Comparison of ENCODE assay signal across 32 cellular contexts in the genomic region with DNA sequence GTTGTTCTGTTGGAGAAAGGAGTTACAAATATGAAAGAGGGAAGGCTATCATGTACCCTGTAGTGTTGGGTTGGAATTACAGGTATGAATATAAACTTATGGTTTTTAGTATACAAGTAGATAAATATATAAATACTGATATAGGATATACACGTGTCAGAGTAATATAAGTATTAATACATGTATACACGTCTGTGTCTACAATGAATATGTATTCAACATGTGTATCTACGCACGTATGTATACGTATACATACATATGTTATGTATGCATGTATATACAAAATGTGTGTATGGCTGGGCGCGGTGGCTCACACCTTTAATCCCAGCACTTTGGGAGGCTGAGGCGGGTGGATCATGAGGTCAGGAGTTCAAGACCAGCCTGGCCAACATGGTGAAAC. TPM values are rescaled to one million over a fixed set of nuclear protein-coding genes. Genes with fewer than 3 reads are reported as not detected.
DNase-seq lines count a peak whose midpoint lies in the region; ATAC-seq, FAIRE-seq and TF ChIP-seq lines count a peak whose summit lies in the region.
"Had no signal": no experiment of that assay in that cellular context is flagged by ENCODE, and none has a peak within 500 bp of the region (broad histone marks: within the 10 kb centered on the region; RNA-seq: fewer than 3 reads in every experiment).

No MANE protein-coding gene starts in this region.

- no peak for TF ChIP-seq RAD21 in K562 (CRISPR knock-in tag; conservative IDR thresholded peaks at IDR 0.05 in 1 of 2, IDR thresholded peaks at IDR 0.05 in 1 of 2)

- no peaks in the 10 kb centered on the region for H3K27me3 Mint-ChIP-seq in activated naive CD4-positive, alpha-beta T cell treated with anti-CD3 and anti-CD28 coated beads, Interleukin-2, amount 50 U/mL, for 24 hours
- H3K27me3 Mint-ChIP-seq: B cell; CD4-positive, alpha-beta memory T cell; CD4-positive, alpha-beta T cell; CD4-positive, CD25-positive, alpha-beta regulatory T cell; CD8-positive, alpha-beta memory T cell had no signal

- no peak overlapping the region for H3K9ac ChIP-seq in K562 (ENCODE audit: insufficient read depth in 1 of 2, low read depth in 2 of 2, low read length in 2 of 2)
- H3K9ac ChIP-seq: BLaER1; BLaER1 treated with 17β-estradiol and CSF1 and Interleukin-3, amounts not matched to agents 10 nM and 100 nM had no signal

- in situ Hi-C loops in K562 (cut with MboI) = loop anchor here (5.0 to 10.0 kb wide), 2 partner anchors 232 to 300 kb away; no protein-coding TSS in a partner anchor

- DNase-seq in activated naive CD4-positive, alpha-beta T cell treated with anti-CD3 and anti-CD28 coated beads, Interleukin-2, amount 50 U/mL, for 16 hours = no peak
- DNase-seq in K562 (ENCODE audit: extremely low read depth in 1 of 4, low spot score in 3 of 4) = no peak
- no peak for DNase-seq in 8988T
- DNase-seq: ACHN; AML-193; BE2C; C1 segment of cervical spinal cord; Caco-2; Calu3; CD4-positive, alpha-beta memory T cell; CD4-positive, alpha-beta T cell; CD4-positive, CD25-positive, alpha-beta regulatory T cell; CD8-positive, alpha-beta memory T cell; CD8-positive, alpha-beta T cell; COR-L47; DMS 273 treated with DMSO at 0.1 percent for 48 hours; DMS153; DMS53; DMS79; DMS79 treated with DMSO at 0.1 percent for 48 hours; DND-41; EL had no signal

- H3K79me2 ChIP-seq in K562 (ENCODE audit: control insufficient read depth, insufficient read depth, low read length) = peaks cover 10% of the 10 kb centered on the region; the same call in 1 of the 3 replicates

- FAIRE-seq in K562 (lab: Jason Lieb, UNC) = no peak
- FAIRE-seq: A204.1, A549, D721Med had no signal

- no peaks in the 10 kb centered on the region for H3K9me3 ChIP-seq in K562 (replicated peaks; ENCODE audit: control insufficient read depth, insufficient read depth, low read depth, low read length)
- H3K9me3 ChIP-seq: A549; BE2C; BLaER1; BLaER1 treated with 17β-estradiol and CSF1 and Interleukin-3, amounts not matched to agents 10 nM and 100 nM; Caco-2 had no signal

- H3K4me3 ChIP-seq in K562 = no peak overlapping the region
- H3K4me3 ChIP-seq: A549; BLaER1; BLaER1 treated with 17β-estradiol and CSF1 and Interleukin-3, amounts not matched to agents 10 nM and 100 nM had no signal

- peaks cover 42% of the 10 kb centered on the region for H3K36me3 ChIP-seq in K562 (ENCODE audit: control insufficient read depth, insufficient read depth, low read length)

- peak overlapping the region; percentile 9 for H3K27ac Mint-ChIP-seq in activated naive CD4-positive, alpha-beta T cell treated with anti-CD3 and anti-CD28 coated beads, Interleukin-2, amount 50 U/mL, for 24 hours
- H3K27ac Mint-ChIP-seq: B cell; CD14-positive monocyte; CD4-positive, alpha-beta T cell had no signal

- H3K4me2 ChIP-seq in K562 (ENCODE audit: insufficient read depth, low read length) = no peak overlapping the region
- H3K4me2 ChIP-seq: A549; BLaER1; BLaER1 treated with 17β-estradiol and CSF1 and Interleukin-3, amounts not matched to agents 10 nM and 100 nM had no signal

- H3K27me3 ChIP-seq in K562 (ENCODE audit: control insufficient read depth in 2 of 2, insufficient read depth in 2 of 2, low read length in 2 of 2) = no peaks in the 10 kb centered on the region
- H3K27me3 ChIP-seq: BE2C; BLaER1; BLaER1 treated with 17β-estradiol and CSF1 and Interleukin-3, amounts not matched to agents 10 nM and 100 nM had no signal

- no peak for TF ChIP-seq CTCF in K562 (IDR thresholded peaks at IDR 0.05 in 2 of 3, conservative IDR thresholded peaks at IDR 0.05 in 1 of 3; ENCODE audit: insufficient read depth in 2 of 3, low read depth in 1 of 3, low read length in 3 of 3)

- H3K9me3 Mint-ChIP-seq in activated naive CD4-positive, alpha-beta T cell treated with anti-CD3 and anti-CD28 coated beads, Interleukin-2, amount 50 U/mL, for 24 hours = no peaks in the 10 kb centered on the region
- H3K9me3 Mint-ChIP-seq: CD14-positive monocyte; CD4-positive, alpha-beta memory T cell; CD4-positive, alpha-beta T cell; CD4-positive, CD25-positive, alpha-beta regulatory T cell; CD8-positive, alpha-beta memory T cell; CD8-positive, alpha-beta T cell had no signal

- POLR2A ChIA-PET in K562 (lab: Yijun Ruan, JAX) = no interaction called here

- no peak overlapping the region for H2AFZ ChIP-seq in K562 (ENCODE audit: low read depth, low read length)

- peaks cover 12% of the 10 kb centered on the region for H3K36me3 Mint-ChIP-seq in activated naive CD4-positive, alpha-beta T cell treated with anti-CD3 and anti-CD28 coated beads, Interleukin-2, amount 50 U/mL, for 24 hours

- no peaks in the 10 kb centered on the region for H3K9me1 ChIP-seq in K562 (ENCODE audit: control insufficient read depth, insufficient read depth, low read length)

- intact Hi-C loops in K562 (cut with micrococcal nuclease) = loop anchor here (5.0 kb wide), 1 partner anchor 117 kb away; no protein-coding TSS in a partner anchor

- BruUV-seq in K562 (replicated peaks; lab: Mats Ljungman, UMichigan) = no TSS peak

- ATAC-seq in K562 = no peak
- ATAC-seq: A549; CD8-positive, alpha-beta T cell had no signal

- CTCF ChIA-PET in K562 (lab: Yijun Ruan, JAX; ENCODE audit: low intra/inter-chr PET ratio) = interaction anchor here (0.5 kb wide), 1 partner anchor 778 kb away, joined by 3 read pairs; no protein-coding TSS in a partner anchor

- H3K27ac ChIP-seq in K562 (ENCODE audit: extremely low read depth, low read depth, low read length) = no peak overlapping the region
- H3K27ac ChIP-seq: 22Rv1; A549; BLaER1; BLaER1 treated with 17β-estradiol and CSF1 and Interleukin-3, amounts not matched to agents 10 nM and 100 nM; C4-2B had no signal

- no peaks in the 10 kb centered on the region for H4K20me1 ChIP-seq in K562 (replicated peaks; ENCODE audit: control insufficient read depth, insufficient read depth, low read length)

- H3K4me1 Mint-ChIP-seq in activated naive CD4-positive, alpha-beta T cell treated with anti-CD3 and anti-CD28 coated beads, Interleukin-2, amount 50 U/mL, for 24 hours = peaks cover 39% of the 10 kb centered on the region

- H3K4me1 ChIP-seq in K562 (replicated peaks in 1 of 2; ENCODE audit: control insufficient read depth in 2 of 2, insufficient read depth in 2 of 2, low read length in 2 of 2) = no peaks in the 10 kb centered on the region
- H3K4me1 ChIP-seq: BE2C, Caco-2 had no signal

- TF ChIP-seq EP300 in K562 (IDR thresholded peaks at IDR 0.05; ENCODE audit: low read length) = no peak

- no peak overlapping the region for H3K4me3 Mint-ChIP-seq in activated naive CD4-positive, alpha-beta T cell treated with anti-CD3 and anti-CD28 coated beads, Interleukin-2, amount 50 U/mL, for 24 hours
- H3K4me3 Mint-ChIP-seq: B cell; CD14-positive monocyte; CD4-positive, alpha-beta memory T cell; CD4-positive, alpha-beta T cell; CD4-positive, CD25-positive, alpha-beta regulatory T cell; CD8-positive, alpha-beta memory T cell; CD8-positive, alpha-beta T cell had no signal

- WGBS in K562 (ENCODE audit: insufficient coverage, low coverage, missing lambda C conversion rate) = 96% methylated on average over 8 of the region's 8 CpGs

- TF ChIP-seq POLR2A in K562 (conservative IDR thresholded peaks at IDR 0.05) = no peak

TF ChIP-seq in K562, 482 proteins besides CTCF, POLR2A, EP300 and RAD21 (continues in another document):
- TF ChIP-seq ZBTB11 (CRISPR knock-in tag; IDR thresholded peaks at IDR 0.05) (peak in 1 of 3 experiments; percentile 42; a peak in 1 of 6 replicates), MYC (IDR thresholded peaks at IDR 0.05; ENCODE audit: low read depth, low read length) (no peak), MYC (CRISPR knock-in tag; IDR thresholded peaks at IDR 0.05; ENCODE audit: borderline replicate concordance, low read depth) (no peak), GABPB1 (CRISPR knock-in tag; IDR thresholded peaks at IDR 0.05) (no peak)

RNA-seq across cellular contexts. Expression of gene ACBD6, which starts 17.9 kb away (rescaled TPM):
- total RNA-seq in K562 (2011; cell fraction: chromatin; rRNA removed; ENCODE audit: low replicate concordance) = 131 and 137 TPM in 2 replicates
- total RNA-seq in K562 (2011; cell fraction: nucleolus; rRNA removed) = 44.4 and 57.6 TPM in 2 replicates
- total RNA-seq in K562 (2011; cell fraction: nucleoplasm; rRNA removed) = 97.7 and 139 TPM in 2 replicates
- 96.7 and 100 TPM in 2 replicates for total RNA-seq in K562 (2014; rRNA removed)
- total RNA-seq in K562 (2014; rRNA removed; fragmentation: Illumina TruSeq; extraction: Trizol) = 90.0 and 94.3 TPM in 2 replicates
- total RNA-seq in K562 (2015; rRNA removed; fragmentation: Illumina TruSeq; extraction: Trizol) = 107 and 109 TPM in 2 replicates
- 67.7 and 69.8 TPM in 2 replicates for total RNA-seq in K562 (2021)
- 74.2 and 77.7 TPM in 2 replicates for polyA plus RNA-seq in K562 (2011; rRNA removed)
- polyA plus RNA-seq in K562 (2011; cell fraction: cytosol; rRNA removed) = 57.4 and 72.2 TPM in 2 replicates
- polyA plus RNA-seq in K562 (2011; cell fraction: nucleus; rRNA removed) = 122 and 155 TPM in 2 replicates
- polyA plus RNA-seq in K562 (2012) = 96.5 and 113 TPM in 2 replicates
- 61.9 and 70.4 TPM in 2 replicates for polyA plus RNA-seq in K562 (2014; fragmentation: Illumina TruSeq; extraction: Trizol)
- 10 to 100 TPM; 16.9 to 27.1 TPM for polyA plus RNA-seq in K562 (2014; fragmentation: Nextera tagmentation; extraction: Ambion mirVana)
- 83.4 and 85.7 TPM in 2 replicates for polyA plus RNA-seq in K562 (2014; rRNA removed)
- 135 and 141 TPM in 2 replicates for polyA minus RNA-seq in K562 (2011; rRNA and poly(A)+ RNA removed)
- polyA minus RNA-seq in K562 (2011; cell fraction: cytosol; rRNA and poly(A)+ RNA removed) = 44.7 and 45.5 TPM in 2 replicates
- polyA minus RNA-seq in K562 (2011; cell fraction: nucleus; rRNA and poly(A)+ RNA removed) = 45.8 and 86.9 TPM in 2 replicates
